ENCODE assay signal across 8 cellular contexts in the genomic region with DNA sequence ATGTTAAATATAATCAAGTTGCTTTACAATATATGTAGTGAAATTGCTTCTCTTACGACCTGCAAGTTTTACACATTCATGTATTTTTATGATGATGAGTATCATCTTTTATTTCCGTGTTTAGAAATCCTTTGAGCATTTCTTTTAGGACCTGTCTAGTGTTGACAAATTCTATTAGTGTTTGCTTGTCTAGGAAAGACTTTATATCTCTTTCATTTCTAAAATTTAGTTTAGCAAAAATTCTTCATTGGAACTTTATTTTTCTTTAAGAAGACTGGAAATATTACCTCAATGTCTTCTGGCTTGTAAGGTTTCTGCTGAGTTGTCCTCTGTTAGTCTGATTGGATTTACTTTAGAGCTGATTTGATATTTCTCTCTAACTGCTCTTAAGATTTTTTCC.
"Had no signal": no experiment of that assay in that cellular context is flagged by ENCODE, and none has a peak within 500 bp of the region (broad histone marks: within the 10 kb centered on the region; RNA-seq: fewer than 3 reads in every experiment).

No MANE protein-coding gene starts in this region.

- H3K4me3 ChIP-seq: GM12878 had no signal

- FAIRE-seq: G401.6, GM12878, GM12891, GM12892, GM18507, GM19239 had no signal

- DNase-seq: GDM1, GF-D8 had no signal

- ATAC-seq: GM12878 had no signal
